8 cellular contexts compared by ENCODE assay signal in the genomic region with DNA sequence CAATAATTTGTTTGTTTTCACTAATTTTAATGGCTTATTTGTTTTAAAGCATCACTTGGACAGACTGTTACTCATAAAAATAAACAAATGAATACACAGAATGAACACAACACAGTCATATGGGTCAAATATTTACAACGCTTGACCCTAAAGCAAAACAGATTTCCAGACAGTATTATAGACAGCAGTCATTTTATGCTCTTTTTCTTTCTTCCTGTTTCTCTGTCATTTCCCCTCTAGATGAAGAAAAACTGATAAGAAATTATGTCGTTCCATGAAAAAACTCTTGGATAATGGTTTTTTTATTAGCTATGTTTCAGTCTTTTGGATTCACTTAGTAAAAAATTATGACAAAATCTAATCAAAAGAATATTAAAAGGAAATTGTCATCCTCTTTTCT.
"Had no signal": no experiment of that assay in that cellular context is flagged by ENCODE, and none has a peak within 500 bp of the region (broad histone marks: within the 10 kb centered on the region; RNA-seq: fewer than 3 reads in every experiment).

No MANE protein-coding gene starts in this region.

- ATAC-seq: GM12878 had no signal

- FAIRE-seq: G401.6, GM12878, GM12891, GM12892, GM18507, GM19239 had no signal

- H3K4me3 ChIP-seq: GM12878 had no signal

- DNase-seq: GDM1, GF-D8 had no signal
